24 cellular contexts compared by ENCODE assay signal in the genomic region with DNA sequence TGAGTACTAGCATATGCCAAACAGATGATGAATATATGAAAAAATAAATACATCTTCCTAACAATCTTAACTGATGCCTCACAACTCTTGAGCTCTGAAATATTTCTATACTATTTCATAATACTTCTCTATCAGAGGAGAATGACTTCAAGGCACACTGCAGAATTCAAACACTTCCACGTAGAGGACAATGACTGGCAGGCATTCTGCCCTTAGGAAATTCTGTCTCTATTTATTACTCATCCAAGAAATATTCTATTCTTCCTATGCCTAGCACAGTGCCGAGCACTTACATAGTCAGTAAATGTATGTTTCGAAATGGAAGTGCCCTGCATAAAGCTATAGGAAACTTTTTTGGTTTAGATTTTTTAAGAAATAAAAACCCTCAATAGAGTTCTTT.
DNase-seq lines count a peak whose midpoint lies in the region; ATAC-seq and TF ChIP-seq lines count a peak whose summit lies in the region.
"Had no signal": no experiment of that assay in that cellular context is flagged by ENCODE, and none has a peak within 500 bp of the region (broad histone marks: within the 10 kb centered on the region; RNA-seq: fewer than 3 reads in every experiment).

No MANE protein-coding gene starts in this region.

- no peaks in the 10 kb centered on the region for H3K79me2 ChIP-seq in H9 (ENCODE audit: insufficient read depth, low read length)

- no peak for TF ChIP-seq RAD21 in IMR-90 (IDR thresholded peaks at IDR 0.05; ENCODE audit: low read length)

- no peak for ATAC-seq in IMR-90 (ENCODE audit: low read depth)
- ATAC-seq in activated T-cell treated with anti-CD3 and anti-CD28 coated beads, Interleukin-2, amount 50 U/mL, for 4 hours: no peak
- no peak for ATAC-seq in GM18868 (IDR thresholded peaks at IDR 0.05; ENCODE audit: unreplicated experiment)
- ATAC-seq: CD8-positive, alpha-beta T cell; stimulated activated memory B cell treated with anti-CD40 and anti-IgM and Interleukin-4, amounts not matched to agents 10 μg/mL and 1 μg/mL and 100 μg/mL, for 72 hours; WTC11 had no signal

- POLR2A ChIA-PET in IMR-90 (lab: Charles Lee; ENCODE audit: unreplicated experiment): no interaction called here

- H3K4me2 ChIP-seq in IMR-90 (ENCODE audit: low read depth, low read length) (no peak overlapping the region), H9 (ENCODE audit: insufficient read depth, insufficient read length, low read length) (no peak overlapping the region)

- H2AFZ ChIP-seq in IMR-90 (replicated peaks; ENCODE audit: low read length, poor library complexity) (no peak overlapping the region), H9 (ENCODE audit: low read length) (no peak overlapping the region)

- intact Hi-C loops in IMR-90 (cut with micrococcal nuclease): no loop called here

- H3K4me3 Mint-ChIP-seq in H9: no peak overlapping the region
- H3K4me3 Mint-ChIP-seq in activated T-cell treated with anti-CD3 and anti-CD28 coated beads, Interleukin-2, amount 50 U/mL, for 4 hours: no peak overlapping the region
- H3K4me3 Mint-ChIP-seq: CD8-positive, alpha-beta T cell; stimulated activated memory B cell treated with anti-CD40 and anti-IgM and Interleukin-4, amounts not matched to agents 10 μg/mL and 1 μg/mL and 100 μg/mL, for 72 hours; WTC11 had no signal

- no peak overlapping the region for H3K4ac ChIP-seq in IMR-90 (ENCODE audit: low read depth, low read length)
- no peak overlapping the region for H3K4ac ChIP-seq in H9 (ENCODE audit: low read depth, low read length)

- H3T11ph ChIP-seq in H9 (ENCODE audit: low read length): no peak overlapping the region

- dilution Hi-C loops in IMR-90 (cut with HindIII; ENCODE audit: low sequenced_read_pairs, unreplicated experiment): no loop called here

- no peak overlapping the region for H2BK120ac ChIP-seq in IMR-90 (ENCODE audit: low read depth, low read length)
- no peak overlapping the region for H2BK120ac ChIP-seq in H9 (ENCODE audit: low read depth, low read length, poor library complexity, severe bottlenecking)

- H3K9ac ChIP-seq in IMR-90 (ENCODE audit: low read depth, low read length) (no peak overlapping the region), H9 (ENCODE audit: extremely low read depth, insufficient read length, low read length) (no peak overlapping the region)

- no CpG with 5 or more reads among the region's 3 CpGs for WGBS in IMR-90 (ENCODE audit: extremely low coverage in 2 of 2, insufficient read length in 1 of 2), 2 experiments
- no CpG with 5 or more reads among the region's 3 CpGs for WGBS in H9 (ENCODE audit: extremely low coverage, insufficient read length, low lambda C conversion rate)

- CTCF ChIA-PET in IMR-90 (lab: Yijun Ruan, JAX): interaction anchor here (0.6 kb wide), 1 partner anchor 14 kb away, joined by 3 read pairs; no protein-coding TSS in a partner anchor

- no peaks in the 10 kb centered on the region for H3K36me3 Mint-ChIP-seq in H9 (ENCODE audit: insufficient read depth in 1 of 3, low read depth in 3 of 3)
- no peaks in the 10 kb centered on the region for H3K36me3 Mint-ChIP-seq in activated T-cell treated with anti-CD3 and anti-CD28 coated beads, Interleukin-2, amount 50 U/mL, for 4 hours (ENCODE audit: insufficient read depth)
- H3K36me3 Mint-ChIP-seq: CD8-positive, alpha-beta T cell; stimulated activated memory B cell treated with anti-CD40 and anti-IgM and Interleukin-4, amounts not matched to agents 10 μg/mL and 1 μg/mL and 100 μg/mL, for 72 hours; WTC11 had no signal

- H2BK5ac ChIP-seq in IMR-90 (ENCODE audit: low read depth, low read length, poor library complexity, severe bottlenecking) (no peak overlapping the region), H9 (ENCODE audit: insufficient read length, low read length) (no peak overlapping the region)

- H3K27ac ChIP-seq in IMR-90 (ENCODE audit: insufficient read depth, low read length) (no peak overlapping the region), H9 (ENCODE audit: insufficient read length, low read depth, low read length) (no peak overlapping the region)
- H3K27ac ChIP-seq: ascending aorta, SK-N-MC, thoracic aorta had no signal

- no peaks in the 10 kb centered on the region for H4K20me1 ChIP-seq in IMR-90 (ENCODE audit: insufficient read depth, low read length)
- no peaks in the 10 kb centered on the region for H4K20me1 ChIP-seq in H9 (ENCODE audit: control insufficient read depth, insufficient read depth, insufficient read length)

- H2BK15ac ChIP-seq in IMR-90 (ENCODE audit: low read depth, low read length): no peak overlapping the region
- no peak overlapping the region for H2BK15ac ChIP-seq in H9 (ENCODE audit: low read depth, low read length)

- H4K91ac ChIP-seq in IMR-90 (ENCODE audit: insufficient read depth, low read depth, low read length) (no peak overlapping the region), H9 (ENCODE audit: insufficient read length, low read depth, low read length) (no peak overlapping the region)

- in situ Hi-C loops in IMR-90 (cut with MboI; ENCODE audit: low sequenced_read_pairs): no loop called here

- no peaks in the 10 kb centered on the region for H3K23me2 ChIP-seq in H9 (ENCODE audit: insufficient read length, low read depth, low read length, poor library complexity, severe bottlenecking)

- TF ChIP-seq POLR2A in IMR-90 (IDR thresholded peaks at IDR 0.05; ENCODE audit: low read depth, low read length): no peak

- no peak overlapping the region for H2BK20ac ChIP-seq in IMR-90 (ENCODE audit: low read depth, low read length)
- H2BK20ac ChIP-seq in H9 (ENCODE audit: low read depth, low read length, poor library complexity, severe bottlenecking): no peak overlapping the region

- H3K18ac ChIP-seq in IMR-90 (ENCODE audit: low read depth, low read length) (no peak overlapping the region), H9 (ENCODE audit: insufficient read length, low read depth, low read length) (no peak overlapping the region)

- no peaks in the 10 kb centered on the region for H3K27me3 ChIP-seq in IMR-90 (ENCODE audit: control insufficient read depth, insufficient read depth, low read length)
- no peaks in the 10 kb centered on the region for H3K27me3 ChIP-seq in H9 (ENCODE audit: insufficient read depth, low read length)
- H3K27me3 ChIP-seq: ascending aorta had no signal

- H2AK5ac ChIP-seq in IMR-90 (ENCODE audit: low read depth, low read length): no peak overlapping the region
- H2AK5ac ChIP-seq in H9 (ENCODE audit: insufficient read length, low read length): no peak overlapping the region

- H3K79me1 ChIP-seq in IMR-90 (ENCODE audit: low read depth in 1 of 2, low read length in 2 of 2) (no peaks in the 10 kb centered on the region), H9 (ENCODE audit: insufficient read depth, low read depth, low read length, poor library complexity, severe bottlenecking) (no peaks in the 10 kb centered on the region)

- no peaks in the 10 kb centered on the region for H3K9me3 Mint-ChIP-seq in H9
- H3K9me3 Mint-ChIP-seq in activated T-cell treated with anti-CD3 and anti-CD28 coated beads, Interleukin-2, amount 50 U/mL, for 4 hours: peaks cover 19% of the 10 kb centered on the region
- H3K9me3 Mint-ChIP-seq: stimulated activated memory B cell treated with anti-CD40 and anti-IgM and Interleukin-4, amounts not matched to agents 10 μg/mL and 1 μg/mL and 100 μg/mL, for 72 hours; WTC11 had no signal

- no peak overlapping the region for H3K4me3 ChIP-seq in AG09309 (ENCODE audit: control insufficient read depth, low read depth, low read length)
- H3K4me3 ChIP-seq in IMR-90 (ENCODE audit: insufficient read depth, low read depth, low read length): no peak overlapping the region
- H3K4me3 ChIP-seq: ascending aorta, SK-N-MC, thoracic aorta had no signal

- H4K8ac ChIP-seq in IMR-90 (ENCODE audit: low read depth in 2 of 2, low read length in 2 of 2): no peak overlapping the region
- no peak overlapping the region for H4K8ac ChIP-seq in H9 (replicated peaks; ENCODE audit: insufficient read length, low read depth, low read length)

- H2AK9ac ChIP-seq in IMR-90 (replicated peaks; ENCODE audit: low read depth, low read length, poor library complexity): no peak overlapping the region

- H3K56ac ChIP-seq in IMR-90 (ENCODE audit: extremely low read depth, insufficient read depth, low read length) (no peak overlapping the region), H9 (ENCODE audit: insufficient read length, low read depth, low read length) (no peak overlapping the region)

- H3K14ac ChIP-seq in IMR-90 (replicated peaks; ENCODE audit: low read depth, low read length) (no peak overlapping the region), H9 (ENCODE audit: insufficient read depth, low read length) (no peak overlapping the region)

- TF ChIP-seq CTCF in AG09309 (IDR thresholded peaks at IDR 0.05; ENCODE audit: control insufficient read depth, insufficient read depth, low read depth, low read length, missing control alignments): no peak
- no peak for TF ChIP-seq CTCF in IMR-90 (conservative IDR thresholded peaks at IDR 0.05; ENCODE audit: low read depth, low read length)
- TF ChIP-seq CTCF in H9 (conservative IDR thresholded peaks at IDR 0.05): no peak

- H3K9me3 ChIP-seq in IMR-90 (ENCODE audit: control insufficient read depth, insufficient read depth, low read length) (no peaks in the 10 kb centered on the region), H9 (ENCODE audit: control insufficient read depth, low read depth, low read length) (no peaks in the 10 kb centered on the region)
- H3K9me3 ChIP-seq: ascending aorta, thoracic aorta had no signal

- H3K4me1 ChIP-seq in IMR-90 (ENCODE audit: control insufficient read depth, insufficient read depth, low read length) (no peaks in the 10 kb centered on the region), H9 (ENCODE audit: insufficient read depth, low read length) (no peaks in the 10 kb centered on the region)
- H3K4me1 ChIP-seq: ascending aorta had no signal

- BruUV-seq in IMR-90 (replicated peaks; lab: Mats Ljungman, UMichigan): no TSS peak

- H3K27me3 Mint-ChIP-seq in H9 (ENCODE audit: low read depth): no peaks in the 10 kb centered on the region
- H3K27me3 Mint-ChIP-seq in activated T-cell treated with anti-CD3 and anti-CD28 coated beads, Interleukin-2, amount 50 U/mL, for 4 hours (ENCODE audit: low read depth): no peaks in the 10 kb centered on the region
- H3K27me3 Mint-ChIP-seq: stimulated activated memory B cell treated with anti-CD40 and anti-IgM and Interleukin-4, amounts not matched to agents 10 μg/mL and 1 μg/mL and 100 μg/mL, for 72 hours had no signal

- no peaks in the 10 kb centered on the region for H3K36me3 ChIP-seq in IMR-90 (ENCODE audit: control insufficient read depth, insufficient read depth, low read length)
- H3K36me3 ChIP-seq: ascending aorta, thoracic aorta had no signal

- H3K23ac ChIP-seq in IMR-90 (ENCODE audit: low read depth, low read length): no peak overlapping the region
- no peak overlapping the region for H3K23ac ChIP-seq in H9 (ENCODE audit: insufficient read length, low read depth, low read length)

- H3K9me1 ChIP-seq in IMR-90 (ENCODE audit: insufficient read depth, low read length): no peaks in the 10 kb centered on the region

- DNase-seq in AG09309 (ENCODE audit: low read depth): peak; percentile 21
- peak; percentile 5 for DNase-seq in IMR-90
- peak; percentile 5 for DNase-seq in astrocyte of the hippocampus (ENCODE audit: low read depth, low spot score)
- peak; percentile 23 for DNase-seq in fibroblast of the conjunctiva (ENCODE audit: low read depth)
- no peak for DNase-seq in 8988T
- no peak for DNase-seq in H9
- DNase-seq in activated T-cell treated with anti-CD3 and anti-CD28 coated beads, Interleukin-2, amount 50 U/mL, for 4 hours: no peak
- DNase-seq: activated CD4-positive, alpha-beta T cell treated with anti-CD3 and anti-CD28 coated beads, Interleukin-2, amount 50 U/mL, for 48 hours; activated naive CD4-positive, alpha-beta T cell; activated T-cell treated with anti-CD3 and anti-CD28 coated beads for 4 hours; CD8-positive, alpha-beta T cell; cortex of kidney; glutamatergic neuron; NCI-H1417 treated with DMSO at 0.1 percent for 48 hours; NCI-H748 treated with DMSO at 0.1 percent for 48 hours; nucleus accumbens; OCI-M1; stimulated activated CD4-positive, alpha-beta T cell treated with anti-CD3 and anti-CD28 coated beads, Interleukin-15, amount 100 ng/mL, for 24 hours had no signal

- peaks cover 6 to 7% of the 10 kb centered on the region in 2 experiments for H3K4me1 Mint-ChIP-seq in H9
- no peaks in the 10 kb centered on the region for H3K4me1 Mint-ChIP-seq in activated T-cell treated with anti-CD3 and anti-CD28 coated beads, Interleukin-2, amount 50 U/mL, for 4 hours (ENCODE audit: low read depth)
- H3K4me1 Mint-ChIP-seq: stimulated activated memory B cell treated with anti-CD40 and anti-IgM and Interleukin-4, amounts not matched to agents 10 μg/mL and 1 μg/mL and 100 μg/mL, for 72 hours had no signal

- no peak overlapping the region for H4K5ac ChIP-seq in IMR-90 (ENCODE audit: low read depth, low read length)
- H4K5ac ChIP-seq in H9 (ENCODE audit: insufficient read length, low read depth, low read length): no peak overlapping the region

- H3K27ac Mint-ChIP-seq in H9: no peak overlapping the region
- H3K27ac Mint-ChIP-seq: CD8-positive, alpha-beta T cell; stimulated activated memory B cell treated with anti-CD40 and anti-IgM and Interleukin-4, amounts not matched to agents 10 μg/mL and 1 μg/mL and 100 μg/mL, for 72 hours; WTC11 had no signal

- H2BK12ac ChIP-seq in H9 (ENCODE audit: insufficient read length, low read depth, low read length): no peak overlapping the region

Comparison
In these comparisons a context has a peak if more than half of its experiments do, and no peak if none do; other contexts are left out.
1. DNase-seq: peak in AG09309 (single experiment), IMR-90 (single experiment), astrocyte of the hippocampus (single experiment) and fibroblast of the conjunctiva (single experiment); none in 8988T (single experiment), H9 (single experiment) and activated T-cell treated with anti-CD3 and anti-CD28 coated beads, Interleukin-2, amount 50 U/mL, for 4 hours (single experiment).